In genomic region chr11:87473174-87473573, GRCh38 we compare ENCODE assay signal across 12 cellular contexts.
DNase-seq lines count a peak whose midpoint lies in the region; ATAC-seq, FAIRE-seq and TF ChIP-seq lines count a peak whose summit lies in the region.
"Had no signal": no experiment of that assay in that cellular context is flagged by ENCODE, and none has a peak within 500 bp of the region (broad histone marks: within the 10 kb centered on the region; RNA-seq: fewer than 3 reads in every experiment).

No MANE protein-coding gene starts in this region.

- dilution Hi-C loops in keratinocyte (cut with MboI; ENCODE audit: extremely low pct_ligation_motif_present, low sequenced_read_pairs): no loop called here

- POLR2A ChIA-PET in AG04450 (lab: Yijun Ruan, JAX): interaction anchor here (1.2 kb wide), 1 partner anchor 28 kb away, joined by 6 read pairs; no protein-coding TSS in a partner anchor

- TF ChIP-seq CTCF in AG04450 (IDR thresholded peaks at IDR 0.05; ENCODE audit: low read depth, low read length) (no peak), keratinocyte (optimal IDR thresholded peaks at IDR 0.05 in 1 of 3, IDR thresholded peaks at IDR 0.05 in 1 of 3, conservative IDR thresholded peaks at IDR 0.05 in 1 of 3; ENCODE audit: extremely low read depth in 1 of 3, insufficient read depth in 2 of 3, low read length in 3 of 3) (no peak)

- H2AFZ ChIP-seq in keratinocyte (ENCODE audit: control insufficient read depth, low read length): no peak overlapping the region

- H3K4me3 ChIP-seq in AG04450 (ENCODE audit: low read depth, low read length): no peak overlapping the region
- no peak overlapping the region for H3K4me3 ChIP-seq in keratinocyte (ENCODE audit: control insufficient read depth in 2 of 3, extremely low read depth in 1 of 3, insufficient read depth in 2 of 3, low read depth in 1 of 3, low read length in 3 of 3)

- H4K20me1 ChIP-seq in keratinocyte (ENCODE audit: control insufficient read depth, extremely low read depth, insufficient read depth, low read length): no peaks in the 10 kb centered on the region

- H3K4me2 ChIP-seq in keratinocyte (ENCODE audit: control insufficient read depth, extremely low read depth, insufficient read depth, low read depth, low read length): no peak overlapping the region

- ATAC-seq in HG03342 (IDR thresholded peaks at IDR 0.05; ENCODE audit: unreplicated experiment) (no peak), HG02798 (IDR thresholded peaks at IDR 0.05; ENCODE audit: poor library complexity, unreplicated experiment) (no peak), GM21447 (IDR thresholded peaks at IDR 0.05; ENCODE audit: unreplicated experiment) (no peak)
- ATAC-seq: HCT116 had no signal

- H3K27ac ChIP-seq in AG04450 (ENCODE audit: low read depth, low read length): peak overlapping the region; percentile 12
- H3K27ac ChIP-seq in keratinocyte (ENCODE audit: control insufficient read depth, insufficient read depth, low read length): no peak overlapping the region

- DNase-seq in AG04450 (ENCODE audit: low read depth, low spot score) (peak; percentile 87), HPDE6-E6E7 (ENCODE audit: extremely low spot score) (peak; percentile 45), astrocyte of the hippocampus (ENCODE audit: low read depth, low spot score) (peak; percentile 88), keratinocyte (ENCODE audit: low read depth, low spot score) (peak; percentile 41), cerebellum (ENCODE audit: low spot score) (no peak)
- DNase-seq: activated CD8-positive, alpha-beta memory T cell treated with anti-CD3 and anti-CD28 coated beads, Interleukin-2, amount 50 U/mL, for 4 hours; aorta; erythroblast had no signal

- H3K9me3 ChIP-seq in AG04450 (ENCODE audit: control insufficient read depth, insufficient read depth, low read length) (no peaks in the 10 kb centered on the region), keratinocyte (ENCODE audit: control insufficient read depth, low read depth, low read length) (no peaks in the 10 kb centered on the region)

- no peak overlapping the region for H3K9ac ChIP-seq in keratinocyte (ENCODE audit: control insufficient read depth, extremely low read depth, insufficient read depth, low read length)

- no peaks in the 10 kb centered on the region for H3K36me3 ChIP-seq in keratinocyte (ENCODE audit: control insufficient read depth in 2 of 2, extremely low read depth in 1 of 2, insufficient read depth in 2 of 2, low read length in 2 of 2)

- no peaks in the 10 kb centered on the region for H3K27me3 ChIP-seq in AG04450 (ENCODE audit: control insufficient read depth, insufficient read depth, low read length)
- no peaks in the 10 kb centered on the region for H3K27me3 ChIP-seq in keratinocyte (ENCODE audit: control insufficient read depth, extremely low read depth, insufficient read depth, low read length)

- no peaks in the 10 kb centered on the region for H3K4me1 ChIP-seq in keratinocyte (ENCODE audit: control insufficient read depth, extremely low read depth, insufficient read depth, low read length)

- H3K79me2 ChIP-seq in keratinocyte (ENCODE audit: control insufficient read depth, insufficient read depth, low read length): no peaks in the 10 kb centered on the region

- CTCF ChIA-PET in AG04450 (lab: Charles Lee): interaction anchor here (0.5 to 1.8 kb wide), 4 partner anchors 9 to 533 kb away, joined by 3 to 5 read pairs (median 4); no protein-coding TSS in a partner anchor

- peak; percentile 34 for FAIRE-seq in keratinocyte (lab: Jason Lieb, UNC)

- H3K9me1 ChIP-seq in keratinocyte (ENCODE audit: control insufficient read depth, extremely low read depth, insufficient read depth, low read length): no peaks in the 10 kb centered on the region
